ENCODE assay signal across 30 cellular contexts in genomic region chrX:72009731-72010130, GRCh38.
"Had no signal": no experiment of that assay in that cellular context is flagged by ENCODE, and none has a peak within 500 bp of the region (broad histone marks: within the 10 kb centered on the region; RNA-seq: fewer than 3 reads in every experiment).

No MANE protein-coding gene starts in this region.

- H3K27ac ChIP-seq: ascending aorta, body of pancreas, SJCRH30, SK-N-MC had no signal

- DNase-seq: activated CD4-positive, alpha-beta T cell treated with anti-CD3 and anti-CD28 coated beads, Interleukin-2, amount 10 ng/mL, durations not matched to agents 24 days and 14 days; activated CD4-positive, alpha-beta T cell treated with anti-CD3 and anti-CD28 coated beads, Interleukin-2, amount 50 U/mL, for 48 hours; activated CD8-positive, alpha-beta memory T cell treated with anti-CD3 and anti-CD28 coated beads, Interleukin-2, amount 50 U/mL, for 4 hours; activated CD8-positive, alpha-beta T cell treated with anti-CD3 and anti-CD28 coated beads, Interleukin-2, amount 10 ng/mL, durations not matched to agents 7 days and 5 days; activated effector memory CD4-positive, alpha-beta T cell treated with anti-CD3 and anti-CD28 coated beads, Interleukin-2, amount 50 U/mL, for 16 hours; activated naive CD4-positive, alpha-beta T cell; activated naive CD4-positive, alpha-beta T cell treated with anti-CD3 and anti-CD28 coated beads, Interleukin-2, amount 50 U/mL, for 16 hours; activated naive CD8-positive, alpha-beta T cell treated with anti-CD3 and anti-CD28 coated beads for 36 hours; activated T-cell treated with anti-CD3 and anti-CD28 coated beads, Interleukin-2, amount 50 U/mL, for 48 hours; amniotic stem cell; body of pancreas; caudate nucleus; Kasumi-1; KG1; MG63; MV-4-11; NCI-H1092; NCI-H1436 treated with DMSO at 0.1 percent for 48 hours; NCI-H1694 treated with DMSO at 0.1 percent for 48 hours; NCI-H2029; NCI-H345; NCI-H524 treated with DMSO at 0.1 percent for 48 hours; SHP77; SJCRH30; T1000 had no signal

- H3K9me3 ChIP-seq: ascending aorta, body of pancreas, MG63, SJCRH30 had no signal

- H3K4me1 ChIP-seq: ascending aorta, body of pancreas had no signal

- FAIRE-seq: bronchial epithelial cell, TTC549 had no signal

- ATAC-seq: activated CD8-positive, alpha-beta T cell treated with anti-CD3 and anti-CD28 coated beads, Interleukin-2, amount 10 ng/mL, durations not matched to agents 7 days and 5 days; body of pancreas; Panc1 had no signal

- H3K4me3 ChIP-seq: ascending aorta, body of pancreas, MG63, SJCRH30, SK-N-MC had no signal

- H3K27me3 ChIP-seq: ascending aorta, body of pancreas, MG63, SJCRH30 had no signal

- H3K36me3 Mint-ChIP-seq: activated naive CD8-positive, alpha-beta T cell treated with anti-CD3 and anti-CD28 coated beads for 36 hours had no signal

- H3K9me3 Mint-ChIP-seq: activated CD4-positive, alpha-beta T cell treated with anti-CD3 and anti-CD28 coated beads, Interleukin-2, amount 10 ng/mL, durations not matched to agents 24 days and 14 days; activated naive CD8-positive, alpha-beta T cell treated with anti-CD3 and anti-CD28 coated beads for 36 hours had no signal

- H3K4me3 Mint-ChIP-seq: activated CD4-positive, alpha-beta T cell treated with anti-CD3 and anti-CD28 coated beads, Interleukin-2, amount 10 ng/mL, durations not matched to agents 24 days and 14 days; activated CD8-positive, alpha-beta T cell treated with anti-CD3 and anti-CD28 coated beads, Interleukin-2, amount 10 ng/mL, durations not matched to agents 7 days and 5 days; activated naive CD8-positive, alpha-beta T cell treated with anti-CD3 and anti-CD28 coated beads for 36 hours had no signal

- H3K27ac Mint-ChIP-seq: activated CD4-positive, alpha-beta T cell treated with anti-CD3 and anti-CD28 coated beads, Interleukin-2, amount 10 ng/mL, durations not matched to agents 24 days and 14 days; activated CD8-positive, alpha-beta T cell treated with anti-CD3 and anti-CD28 coated beads, Interleukin-2, amount 10 ng/mL, durations not matched to agents 7 days and 5 days; activated naive CD8-positive, alpha-beta T cell treated with anti-CD3 and anti-CD28 coated beads for 36 hours had no signal

- H3K36me3 ChIP-seq: ascending aorta, MG63, SJCRH30 had no signal

- H3K4me1 Mint-ChIP-seq: activated CD4-positive, alpha-beta T cell treated with anti-CD3 and anti-CD28 coated beads, Interleukin-2, amount 10 ng/mL, durations not matched to agents 24 days and 14 days; activated naive CD8-positive, alpha-beta T cell treated with anti-CD3 and anti-CD28 coated beads for 36 hours had no signal
